In the genomic region with DNA sequence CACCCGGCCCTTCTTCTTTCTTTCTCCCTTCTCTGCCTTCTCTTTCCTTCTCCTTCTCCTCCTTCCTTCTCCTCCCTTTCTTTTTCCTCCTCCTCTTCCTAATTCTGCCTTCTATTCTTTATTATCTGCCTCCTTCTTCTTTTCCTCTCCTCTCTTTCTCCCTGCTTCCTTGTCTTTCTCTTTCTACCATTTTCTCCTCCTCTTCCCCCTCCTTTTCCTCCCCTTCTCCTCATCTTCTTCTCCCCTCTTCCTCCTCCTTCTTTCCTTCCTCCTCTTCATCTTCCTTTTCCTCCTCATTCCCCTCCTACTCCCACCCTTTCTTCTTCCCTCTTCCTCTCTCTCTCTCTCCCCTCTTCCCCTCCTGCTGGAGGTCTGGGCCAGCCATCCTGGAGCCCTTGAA, we compare ENCODE assay signal across 17 cellular contexts.
DNase-seq lines count a peak whose midpoint lies in the region; ATAC-seq, FAIRE-seq and TF ChIP-seq lines count a peak whose summit lies in the region.
"Had no signal": no experiment of that assay in that cellular context is flagged by ENCODE, and none has a peak within 500 bp of the region (broad histone marks: within the 10 kb centered on the region; RNA-seq: fewer than 3 reads in every experiment).

No MANE protein-coding gene starts in this region.

- no peaks in the 10 kb centered on the region for H3K27me3 ChIP-seq in CD8-positive, alpha-beta T cell (ENCODE audit: insufficient read depth, low read length)
- H3K27me3 ChIP-seq: BE2C had no signal

- H3K9me3 Mint-ChIP-seq in natural killer cell treated with Interleukin-12 subunit alpha and Interleukin-12 subunit beta and Interleukin-15 and Interleukin-18, amount 100 ng/mL, for 72 hours = no peaks in the 10 kb centered on the region
- no peaks in the 10 kb centered on the region for H3K9me3 Mint-ChIP-seq in natural killer cell
- peaks cover 3% of the 10 kb centered on the region for H3K9me3 Mint-ChIP-seq in CD8-positive, alpha-beta T cell
- peaks cover 9% of the 10 kb centered on the region for H3K9me3 Mint-ChIP-seq in activated naive CD8-positive, alpha-beta T cell treated with anti-CD3 and anti-CD28 coated beads, Interleukin-2, amount 10 ng/mL, durations not matched to agents 7 days and 5 days
- H3K9me3 Mint-ChIP-seq in stimulated activated effector memory CD8-positive, alpha-beta T cell treated with anti-CD3 and anti-CD28 coated beads, Interleukin-12 subunit alpha, Interleukin-12 subunit beta, amount 100 ng/mL, for 72 hours = no peaks in the 10 kb centered on the region
- H3K9me3 Mint-ChIP-seq: IgD-negative memory B cell had no signal

- DNase-seq in natural killer cell treated with Interleukin-12 subunit alpha and Interleukin-12 subunit beta and Interleukin-15 and Interleukin-18, amount 100 ng/mL, for 72 hours (ENCODE audit: low spot score) = no peak
- DNase-seq in natural killer cell (no peak), pons (ENCODE audit: low spot score) (no peak), GM19239 (ENCODE audit: insufficient read length, low spot score) (no peak), activated gamma-delta T cell (lab: John Stamatoyannopoulos, UW) (no peak)
- DNase-seq in CD8-positive, alpha-beta T cell = no peak
- no peak for DNase-seq in activated naive CD8-positive, alpha-beta T cell treated with anti-CD3 and anti-CD28 coated beads, Interleukin-2, amount 10 ng/mL, durations not matched to agents 7 days and 5 days
- no peak for DNase-seq in stimulated activated effector memory CD8-positive, alpha-beta T cell treated with anti-CD3 and anti-CD28 coated beads, Interleukin-12 subunit alpha, Interleukin-12 subunit beta, amount 100 ng/mL, for 72 hours (ENCODE audit: low spot score in 2 of 2)
- DNase-seq: BE2C, Calu3, DMS 273 treated with DMSO at 0.1 percent for 48 hours, H7 had no signal

- peaks cover 56% of the 10 kb centered on the region for H3K4me1 ChIP-seq in CD8-positive, alpha-beta T cell (ENCODE audit: insufficient read depth, low read length)
- H3K4me1 ChIP-seq: BE2C had no signal

- CTCF ChIA-PET in CD8-positive, alpha-beta T cell (lab: Charles Lee) = interaction anchor here (2.5 kb wide), 1 partner anchor 14 kb away, joined by 13 read pairs; no protein-coding TSS in a partner anchor

- H3K36me3 Mint-ChIP-seq in natural killer cell treated with Interleukin-12 subunit alpha and Interleukin-12 subunit beta and Interleukin-15 and Interleukin-18, amount 100 ng/mL, for 72 hours = no peaks in the 10 kb centered on the region
- H3K36me3 Mint-ChIP-seq in natural killer cell = no peaks in the 10 kb centered on the region
- no peaks in the 10 kb centered on the region for H3K36me3 Mint-ChIP-seq in CD8-positive, alpha-beta T cell
- H3K36me3 Mint-ChIP-seq in activated naive CD8-positive, alpha-beta T cell treated with anti-CD3 and anti-CD28 coated beads, Interleukin-2, amount 10 ng/mL, durations not matched to agents 7 days and 5 days = peaks cover 16% of the 10 kb centered on the region
- H3K36me3 Mint-ChIP-seq in stimulated activated effector memory CD8-positive, alpha-beta T cell treated with anti-CD3 and anti-CD28 coated beads, Interleukin-12 subunit alpha, Interleukin-12 subunit beta, amount 100 ng/mL, for 72 hours = peaks cover 6% of the 10 kb centered on the region

- no peak for FAIRE-seq in GM19239 (lab: Jason Lieb, UNC)
- FAIRE-seq: A204.1, GM18507 had no signal

- ATAC-seq in natural killer cell treated with Interleukin-12 subunit alpha and Interleukin-12 subunit beta and Interleukin-15 and Interleukin-18, amount 100 ng/mL, for 72 hours = no peak
- ATAC-seq in natural killer cell = no peak
- ATAC-seq in CD8-positive, alpha-beta T cell = no peak
- ATAC-seq in activated naive CD8-positive, alpha-beta T cell treated with anti-CD3 and anti-CD28 coated beads, Interleukin-2, amount 10 ng/mL, durations not matched to agents 7 days and 5 days (ENCODE audit: low read depth) = no peak
- no peak for ATAC-seq in stimulated activated effector memory CD8-positive, alpha-beta T cell treated with anti-CD3 and anti-CD28 coated beads, Interleukin-12 subunit alpha, Interleukin-12 subunit beta, amount 100 ng/mL, for 72 hours
- ATAC-seq: GM23338 had no signal

- H3K4me3 Mint-ChIP-seq in natural killer cell treated with Interleukin-12 subunit alpha and Interleukin-12 subunit beta and Interleukin-15 and Interleukin-18, amount 100 ng/mL, for 72 hours = no peak overlapping the region
- H3K4me3 Mint-ChIP-seq in natural killer cell = no peak overlapping the region
- no peak overlapping the region for H3K4me3 Mint-ChIP-seq in CD8-positive, alpha-beta T cell
- no peak overlapping the region for H3K4me3 Mint-ChIP-seq in activated naive CD8-positive, alpha-beta T cell treated with anti-CD3 and anti-CD28 coated beads, Interleukin-2, amount 10 ng/mL, durations not matched to agents 7 days and 5 days
- no peak overlapping the region for H3K4me3 Mint-ChIP-seq in stimulated activated effector memory CD8-positive, alpha-beta T cell treated with anti-CD3 and anti-CD28 coated beads, Interleukin-12 subunit alpha, Interleukin-12 subunit beta, amount 100 ng/mL, for 72 hours
- H3K4me3 Mint-ChIP-seq: GM23338, IgD-negative memory B cell had no signal

- peaks cover 0 to 10% of the 10 kb centered on the region in 2 donors for H3K27me3 Mint-ChIP-seq in natural killer cell treated with Interleukin-12 subunit alpha and Interleukin-12 subunit beta and Interleukin-15 and Interleukin-18, amount 100 ng/mL, for 72 hours
- H3K27me3 Mint-ChIP-seq in natural killer cell (ENCODE audit: low read depth in 2 of 2) = no peaks in the 10 kb centered on the region
- H3K27me3 Mint-ChIP-seq in CD8-positive, alpha-beta T cell (ENCODE audit: low read depth) = no peaks in the 10 kb centered on the region
- H3K27me3 Mint-ChIP-seq in activated naive CD8-positive, alpha-beta T cell treated with anti-CD3 and anti-CD28 coated beads, Interleukin-2, amount 10 ng/mL, durations not matched to agents 7 days and 5 days = no peaks in the 10 kb centered on the region

- no peak for TF ChIP-seq CTCF in natural killer cell (IDR thresholded peaks at IDR 0.05)
- TF ChIP-seq CTCF in CD8-positive, alpha-beta T cell (IDR thresholded peaks at IDR 0.05) = no peak

- H3K36me3 ChIP-seq in CD8-positive, alpha-beta T cell (ENCODE audit: insufficient read depth, low read length) = no peaks in the 10 kb centered on the region
- H3K36me3 ChIP-seq: BE2C had no signal

- intact Hi-C loops in natural killer cell (cut with micrococcal nuclease) = no loop called here
- intact Hi-C loops in CD8-positive, alpha-beta T cell (cut with DNase I, micrococcal nuclease) = no loop called here

- POLR2A ChIA-PET in CD8-positive, alpha-beta T cell (lab: Charles Lee) = interaction anchor here (1.0 to 1.4 kb wide), 3 partner anchors 18 to 68 kb away, joined by 3 to 6 read pairs (median 4); no protein-coding TSS in a partner anchor
- POLR2A ChIA-PET in activated naive CD8-positive, alpha-beta T cell treated with anti-CD3 and anti-CD28 coated beads, Interleukin-2, amount 10 ng/mL, durations not matched to agents 7 days and 5 days (lab: Charles Lee) = interaction anchor here (0.7 to 2.8 kb wide), 3 partner anchors 16 to 68 kb away, joined by 3 to 12 read pairs (median 7); no protein-coding TSS in a partner anchor

- no peak overlapping the region for H3K4me3 ChIP-seq in CD8-positive, alpha-beta T cell (ENCODE audit: low read depth, low read length)
- H3K4me3 ChIP-seq: GM23338 had no signal

- no peaks in the 10 kb centered on the region for H3K9me3 ChIP-seq in CD8-positive, alpha-beta T cell (ENCODE audit: low read length)
- H3K9me3 ChIP-seq: BE2C had no signal

- H3K27ac Mint-ChIP-seq in natural killer cell treated with Interleukin-12 subunit alpha and Interleukin-12 subunit beta and Interleukin-15 and Interleukin-18, amount 100 ng/mL, for 72 hours = peak overlapping the region; percentile 16 to 23
- no peak overlapping the region for H3K27ac Mint-ChIP-seq in natural killer cell
- H3K27ac Mint-ChIP-seq in CD8-positive, alpha-beta T cell = peak overlapping the region; percentile 69
- peak overlapping the region; percentile 51 for H3K27ac Mint-ChIP-seq in activated naive CD8-positive, alpha-beta T cell treated with anti-CD3 and anti-CD28 coated beads, Interleukin-2, amount 10 ng/mL, durations not matched to agents 7 days and 5 days
- H3K27ac Mint-ChIP-seq in stimulated activated effector memory CD8-positive, alpha-beta T cell treated with anti-CD3 and anti-CD28 coated beads, Interleukin-12 subunit alpha, Interleukin-12 subunit beta, amount 100 ng/mL, for 72 hours = peak overlapping the region; percentile 38
- H3K27ac Mint-ChIP-seq: GM23338, IgD-negative memory B cell had no signal

- H3K4me1 Mint-ChIP-seq in natural killer cell treated with Interleukin-12 subunit alpha and Interleukin-12 subunit beta and Interleukin-15 and Interleukin-18, amount 100 ng/mL, for 72 hours (ENCODE audit: low read depth in 2 of 2) = peaks cover 17 to 23% of the 10 kb centered on the region in 2 donors
- peaks cover 0 to 34% of the 10 kb centered on the region in 2 donors for H3K4me1 Mint-ChIP-seq in natural killer cell
- H3K4me1 Mint-ChIP-seq in CD8-positive, alpha-beta T cell (ENCODE audit: low read depth) = peaks cover 73% of the 10 kb centered on the region
- H3K4me1 Mint-ChIP-seq in activated naive CD8-positive, alpha-beta T cell treated with anti-CD3 and anti-CD28 coated beads, Interleukin-2, amount 10 ng/mL, durations not matched to agents 7 days and 5 days = peaks cover 49% of the 10 kb centered on the region
- H3K4me1 Mint-ChIP-seq in stimulated activated effector memory CD8-positive, alpha-beta T cell treated with anti-CD3 and anti-CD28 coated beads, Interleukin-12 subunit alpha, Interleukin-12 subunit beta, amount 100 ng/mL, for 72 hours = peaks cover 45% of the 10 kb centered on the region

- no peak overlapping the region for H3K27ac ChIP-seq in CD8-positive, alpha-beta T cell (ENCODE audit: low read depth, low read length)
- H3K27ac ChIP-seq: C4-2B had no signal

Comparison
In these comparisons a context has a peak if more than half of its experiments do, and no peak if none do; other contexts are left out.
1. H3K27ac Mint-ChIP-seq: peak in natural killer cell treated with Interleukin-12 subunit alpha and Interleukin-12 subunit beta and Interleukin-15 and Interleukin-18, amount 100 ng/mL, for 72 hours (2 of 2), CD8-positive, alpha-beta T cell (single experiment), activated naive CD8-positive, alpha-beta T cell treated with anti-CD3 and anti-CD28 coated beads, Interleukin-2, amount 10 ng/mL, durations not matched to agents 7 days and 5 days (single experiment) and stimulated activated effector memory CD8-positive, alpha-beta T cell treated with anti-CD3 and anti-CD28 coated beads, Interleukin-12 subunit alpha, Interleukin-12 subunit beta, amount 100 ng/mL, for 72 hours (single experiment); none in natural killer cell (0 of 2).